Comparison of ENCODE assay signal across 1 cellular context in the genomic region with DNA sequence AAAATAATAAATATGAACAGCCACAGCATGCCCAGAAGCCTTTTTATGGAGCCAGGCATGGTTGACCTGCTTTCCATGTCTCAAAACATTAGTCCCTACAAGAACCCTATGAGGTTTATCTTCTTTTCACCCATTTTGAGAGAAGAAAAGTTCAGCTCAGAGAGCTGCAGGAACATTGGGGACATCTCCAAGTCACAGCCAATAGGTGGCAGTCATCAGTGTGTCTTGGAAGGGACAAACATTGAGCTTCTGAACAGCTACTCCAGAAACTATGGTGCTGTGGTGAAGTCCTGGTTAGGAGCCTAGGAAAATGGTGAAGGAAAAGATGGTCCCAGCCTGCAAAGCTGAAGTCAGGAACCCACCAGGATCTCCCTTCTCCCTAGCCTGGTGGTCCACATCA.
TF ChIP-seq lines count a peak whose summit lies in the region.

No MANE protein-coding gene starts in this region.

TF ChIP-seq in GM23338, 12 proteins besides CTCF, POLR2A, EP300 and RAD21 (continued from another document):
- TF ChIP-seq, protein P1, sequence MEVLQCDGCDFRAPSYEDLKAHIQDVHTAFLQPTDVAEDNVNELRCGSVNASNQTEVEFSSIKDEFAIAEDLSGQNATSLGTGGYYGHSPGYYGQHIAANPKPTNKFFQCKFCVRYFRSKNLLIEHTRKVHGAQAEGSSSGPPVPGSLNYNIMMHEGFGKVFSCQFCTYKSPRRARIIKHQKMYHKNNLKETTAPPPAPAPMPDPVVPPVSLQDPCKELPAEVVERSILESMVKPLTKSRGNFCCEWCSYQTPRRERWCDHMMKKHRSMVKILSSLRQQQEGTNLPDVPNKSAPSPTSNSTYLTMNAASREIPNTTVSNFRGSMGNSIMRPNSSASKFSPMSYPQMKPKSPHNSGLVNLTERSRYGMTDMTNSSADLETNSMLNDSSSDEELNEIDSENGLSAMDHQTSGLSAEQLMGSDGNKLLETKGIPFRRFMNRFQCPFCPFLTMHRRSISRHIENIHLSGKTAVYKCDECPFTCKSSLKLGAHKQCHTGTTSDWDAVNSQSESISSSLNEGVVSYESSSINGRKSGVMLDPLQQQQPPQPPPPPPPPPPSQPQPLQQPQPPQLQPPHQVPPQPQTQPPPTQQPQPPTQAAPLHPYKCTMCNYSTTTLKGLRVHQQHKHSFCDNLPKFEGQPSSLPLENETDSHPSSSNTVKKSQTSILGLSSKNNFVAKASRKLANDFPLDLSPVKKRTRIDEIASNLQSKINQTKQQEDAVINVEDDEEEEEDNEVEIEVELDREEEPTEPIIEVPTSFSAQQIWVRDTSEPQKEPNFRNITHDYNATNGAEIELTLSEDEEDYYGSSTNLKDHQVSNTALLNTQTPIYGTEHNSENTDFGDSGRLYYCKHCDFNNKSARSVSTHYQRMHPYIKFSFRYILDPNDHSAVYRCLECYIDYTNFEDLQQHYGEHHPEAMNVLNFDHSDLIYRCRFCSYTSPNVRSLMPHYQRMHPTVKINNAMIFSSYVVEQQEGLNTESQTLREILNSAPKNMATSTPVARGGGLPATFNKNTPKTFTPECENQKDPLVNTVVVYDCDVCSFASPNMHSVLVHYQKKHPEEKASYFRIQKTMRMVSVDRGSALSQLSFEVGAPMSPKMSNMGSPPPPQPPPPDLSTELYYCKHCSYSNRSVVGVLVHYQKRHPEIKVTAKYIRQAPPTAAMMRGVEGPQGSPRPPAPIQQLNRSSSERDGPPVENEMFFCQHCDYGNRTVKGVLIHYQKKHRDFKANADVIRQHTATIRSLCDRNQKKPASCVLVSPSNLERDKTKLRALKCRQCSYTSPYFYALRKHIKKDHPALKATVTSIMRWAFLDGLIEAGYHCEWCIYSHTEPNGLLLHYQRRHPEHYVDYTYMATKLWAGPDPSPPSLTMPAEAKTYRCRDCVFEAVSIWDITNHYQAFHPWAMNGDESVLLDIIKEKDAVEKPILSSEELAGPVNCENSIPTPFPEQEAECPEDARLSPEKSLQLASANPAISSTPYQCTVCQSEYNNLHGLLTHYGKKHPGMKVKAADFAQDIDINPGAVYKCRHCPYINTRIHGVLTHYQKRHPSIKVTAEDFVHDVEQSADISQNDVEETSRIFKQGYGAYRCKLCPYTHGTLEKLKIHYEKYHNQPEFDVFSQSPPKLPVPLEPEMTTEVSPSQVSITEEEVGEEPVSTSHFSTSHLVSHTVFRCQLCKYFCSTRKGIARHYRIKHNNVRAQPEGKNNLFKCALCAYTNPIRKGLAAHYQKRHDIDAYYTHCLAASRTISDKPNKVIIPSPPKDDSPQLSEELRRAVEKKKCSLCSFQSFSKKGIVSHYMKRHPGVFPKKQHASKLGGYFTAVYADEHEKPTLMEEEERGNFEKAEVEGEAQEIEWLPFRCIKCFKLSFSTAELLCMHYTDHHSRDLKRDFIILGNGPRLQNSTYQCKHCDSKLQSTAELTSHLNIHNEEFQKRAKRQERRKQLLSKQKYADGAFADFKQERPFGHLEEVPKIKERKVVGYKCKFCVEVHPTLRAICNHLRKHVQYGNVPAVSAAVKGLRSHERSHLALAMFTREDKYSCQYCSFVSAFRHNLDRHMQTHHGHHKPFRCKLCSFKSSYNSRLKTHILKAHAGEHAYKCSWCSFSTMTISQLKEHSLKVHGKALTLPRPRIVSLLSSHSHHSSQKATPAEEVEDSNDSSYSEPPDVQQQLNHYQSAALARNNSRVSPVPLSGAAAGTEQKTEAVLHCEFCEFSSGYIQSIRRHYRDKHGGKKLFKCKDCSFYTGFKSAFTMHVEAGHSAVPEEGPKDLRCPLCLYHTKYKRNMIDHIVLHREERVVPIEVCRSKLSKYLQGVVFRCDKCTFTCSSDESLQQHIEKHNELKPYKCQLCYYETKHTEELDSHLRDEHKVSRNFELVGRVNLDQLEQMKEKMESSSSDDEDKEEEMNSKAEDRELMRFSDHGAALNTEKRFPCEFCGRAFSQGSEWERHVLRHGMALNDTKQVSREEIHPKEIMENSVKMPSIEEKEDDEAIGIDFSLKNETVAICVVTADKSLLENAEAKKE (CRISPR knock-in tag; IDR thresholded peaks at IDR 0.05), result no peak
- TF ChIP-seq STAT1 (IDR thresholded peaks at IDR 0.05; ENCODE audit: unreplicated experiment), result no peak
- TF ChIP-seq, protein P2, sequence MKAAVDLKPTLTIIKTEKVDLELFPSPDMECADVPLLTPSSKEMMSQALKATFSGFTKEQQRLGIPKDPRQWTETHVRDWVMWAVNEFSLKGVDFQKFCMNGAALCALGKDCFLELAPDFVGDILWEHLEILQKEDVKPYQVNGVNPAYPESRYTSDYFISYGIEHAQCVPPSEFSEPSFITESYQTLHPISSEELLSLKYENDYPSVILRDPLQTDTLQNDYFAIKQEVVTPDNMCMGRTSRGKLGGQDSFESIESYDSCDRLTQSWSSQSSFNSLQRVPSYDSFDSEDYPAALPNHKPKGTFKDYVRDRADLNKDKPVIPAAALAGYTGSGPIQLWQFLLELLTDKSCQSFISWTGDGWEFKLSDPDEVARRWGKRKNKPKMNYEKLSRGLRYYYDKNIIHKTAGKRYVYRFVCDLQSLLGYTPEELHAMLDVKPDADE (IDR thresholded peaks at IDR 0.05), result no peak
- TF ChIP-seq ZNF114 (CRISPR knock-in tag; IDR thresholded peaks at IDR 0.05), result no peak
- no peak for TF ChIP-seq EZH2phosphoT487 (IDR thresholded peaks at IDR 0.05; ENCODE audit: unreplicated experiment)
- TF ChIP-seq, protein P3, sequence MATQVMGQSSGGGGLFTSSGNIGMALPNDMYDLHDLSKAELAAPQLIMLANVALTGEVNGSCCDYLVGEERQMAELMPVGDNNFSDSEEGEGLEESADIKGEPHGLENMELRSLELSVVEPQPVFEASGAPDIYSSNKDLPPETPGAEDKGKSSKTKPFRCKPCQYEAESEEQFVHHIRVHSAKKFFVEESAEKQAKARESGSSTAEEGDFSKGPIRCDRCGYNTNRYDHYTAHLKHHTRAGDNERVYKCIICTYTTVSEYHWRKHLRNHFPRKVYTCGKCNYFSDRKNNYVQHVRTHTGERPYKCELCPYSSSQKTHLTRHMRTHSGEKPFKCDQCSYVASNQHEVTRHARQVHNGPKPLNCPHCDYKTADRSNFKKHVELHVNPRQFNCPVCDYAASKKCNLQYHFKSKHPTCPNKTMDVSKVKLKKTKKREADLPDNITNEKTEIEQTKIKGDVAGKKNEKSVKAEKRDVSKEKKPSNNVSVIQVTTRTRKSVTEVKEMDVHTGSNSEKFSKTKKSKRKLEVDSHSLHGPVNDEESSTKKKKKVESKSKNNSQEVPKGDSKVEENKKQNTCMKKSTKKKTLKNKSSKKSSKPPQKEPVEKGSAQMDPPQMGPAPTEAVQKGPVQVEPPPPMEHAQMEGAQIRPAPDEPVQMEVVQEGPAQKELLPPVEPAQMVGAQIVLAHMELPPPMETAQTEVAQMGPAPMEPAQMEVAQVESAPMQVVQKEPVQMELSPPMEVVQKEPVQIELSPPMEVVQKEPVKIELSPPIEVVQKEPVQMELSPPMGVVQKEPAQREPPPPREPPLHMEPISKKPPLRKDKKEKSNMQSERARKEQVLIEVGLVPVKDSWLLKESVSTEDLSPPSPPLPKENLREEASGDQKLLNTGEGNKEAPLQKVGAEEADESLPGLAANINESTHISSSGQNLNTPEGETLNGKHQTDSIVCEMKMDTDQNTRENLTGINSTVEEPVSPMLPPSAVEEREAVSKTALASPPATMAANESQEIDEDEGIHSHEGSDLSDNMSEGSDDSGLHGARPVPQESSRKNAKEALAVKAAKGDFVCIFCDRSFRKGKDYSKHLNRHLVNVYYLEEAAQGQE (IDR thresholded peaks at IDR 0.05; ENCODE audit: unreplicated experiment), result no peak
